ENCODE assay signal across 8 cellular contexts in the genomic region with DNA sequence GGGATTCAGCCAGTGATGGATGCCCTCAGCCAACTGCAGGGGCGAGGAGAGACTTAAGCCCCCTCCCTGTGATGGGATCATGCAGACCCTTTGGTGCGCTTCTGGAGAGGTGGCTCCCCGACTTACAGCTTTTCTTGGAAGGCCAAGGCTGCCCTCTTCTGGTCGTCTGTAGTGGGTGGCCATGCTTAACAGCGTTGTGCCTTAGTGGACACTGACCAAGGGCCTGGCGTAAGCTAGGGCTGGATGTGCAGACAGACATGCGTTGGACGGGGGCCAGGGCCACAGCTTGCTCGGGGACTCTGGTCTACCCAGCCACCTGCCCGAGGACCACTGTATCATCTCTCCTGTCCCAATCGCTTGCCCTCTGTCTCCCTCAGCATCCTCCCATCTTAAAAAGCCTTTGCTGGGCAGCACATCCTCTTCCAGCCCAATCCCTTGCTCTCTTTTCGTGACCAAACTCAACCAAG. TPM values are rescaled to one million over a fixed set of nuclear protein-coding genes. Genes with fewer than 3 reads are reported as not detected.
DNase-seq lines count a peak whose midpoint lies in the region; ATAC-seq, FAIRE-seq and TF ChIP-seq lines count a peak whose summit lies in the region.

No MANE protein-coding gene starts in this region.

- CTCF ChIA-PET in CD4-positive, alpha-beta T cell (lab: Charles Lee): interaction anchor here (0.5 to 2.3 kb wide), 8 partner anchors 9 to 374 kb away, joined by 3 to 9 read pairs (median 3); no protein-coding TSS in a partner anchor

- H3K4me2 ChIP-seq in OCI-LY3 (ENCODE audit: low read length) (peak overlapping the region; percentile 57), parathyroid adenoma (ENCODE audit: low read length) (no peak overlapping the region)

- FAIRE-seq in HTR-8/SVneo (lab: Jason Lieb, UNC): no peak

- H3K9ac ChIP-seq in OCI-LY3 (ENCODE audit: low read length) (no peak overlapping the region), parathyroid adenoma (no peak overlapping the region)

- no peak for TF ChIP-seq POLR2A in GM18505 (IDR thresholded peaks at IDR 0.05; ENCODE audit: borderline replicate concordance, extremely low read depth, insufficient read depth, insufficient read length)

- H3K9me3 ChIP-seq in CD4-positive, alpha-beta T cell (ENCODE audit: control insufficient read depth, low read length): no peaks in the 10 kb centered on the region
- H3K9me3 ChIP-seq in OCI-LY3 (ENCODE audit: insufficient read depth, low read length) (no peaks in the 10 kb centered on the region), parathyroid adenoma (ENCODE audit: control insufficient read depth, low read length) (no peaks in the 10 kb centered on the region)

- H3K36me3 Mint-ChIP-seq in CD4-positive, alpha-beta T cell (ENCODE audit: low read depth): no peaks in the 10 kb centered on the region

- H3K27me3 ChIP-seq in CD4-positive, alpha-beta T cell (ENCODE audit: control insufficient read depth, insufficient read depth, low read length): no peaks in the 10 kb centered on the region
- H3K27me3 ChIP-seq in OCI-LY3 (ENCODE audit: low read depth, low read length) (peaks cover 9% of the 10 kb centered on the region; the same call in 1 of the 2 replicates), parathyroid adenoma (ENCODE audit: control insufficient read depth, insufficient read depth, low read length) (no peaks in the 10 kb centered on the region)

- intact Hi-C loops in CD4-positive, alpha-beta T cell (cut with DNase I, micrococcal nuclease): loop anchor here (1.0 to 10.0 kb wide), 5 partner anchors 122 to 372 kb away; partner anchors contain the start of gene RNF19B (in 1 of the 2)
- intact Hi-C loops in cardiac septum (cut with DNase I): loop anchor here (2.0 to 5.0 kb wide), 2 partner anchors 210 to 374 kb away; no protein-coding TSS in a partner anchor

- H3K27me3 Mint-ChIP-seq in CD4-positive, alpha-beta T cell: no peaks in the 10 kb centered on the region

- POLR2A ChIA-PET in CD4-positive, alpha-beta T cell (lab: Charles Lee): interaction anchor here (0.8 kb wide), 1 partner anchor 153 kb away, joined by 3 read pairs; no protein-coding TSS in a partner anchor

- H3K4me1 Mint-ChIP-seq in CD4-positive, alpha-beta T cell (ENCODE audit: low read depth): peaks cover 43% of the 10 kb centered on the region

- H3K36me3 ChIP-seq in OCI-LY3 (replicated peaks; ENCODE audit: low read depth, low read length) (no peaks in the 10 kb centered on the region), parathyroid adenoma (ENCODE audit: control insufficient read depth, insufficient read depth, low read length) (no peaks in the 10 kb centered on the region)

- H3K27ac ChIP-seq in CD4-positive, alpha-beta T cell (ENCODE audit: low read depth, low read length): no peak overlapping the region
- H3K27ac ChIP-seq in OCI-LY3 (ENCODE audit: low read length) (no peak overlapping the region), parathyroid adenoma (no peak overlapping the region)

- H2AFZ ChIP-seq in OCI-LY3 (ENCODE audit: low read depth, low read length) (no peak overlapping the region), parathyroid adenoma (no peak overlapping the region)

- H3K27ac Mint-ChIP-seq in CD4-positive, alpha-beta T cell: no peak overlapping the region

- H3K4me1 ChIP-seq in OCI-LY3 (ENCODE audit: low read length) (peaks cover 19% of the 10 kb centered on the region), parathyroid adenoma (no peaks in the 10 kb centered on the region)

- H3K4me3 Mint-ChIP-seq in CD4-positive, alpha-beta T cell: no peak overlapping the region

- H4K20me1 ChIP-seq in OCI-LY3 (ENCODE audit: insufficient read depth, low read length): no peaks in the 10 kb centered on the region

- peak in 7 of 10 experiments; percentile 22 to 44 (median 26) for DNase-seq in CD4-positive, alpha-beta T cell
- DNase-seq in HTR-8/SVneo (ENCODE audit: insufficient read length, low spot score) (peak; percentile 50), amniotic stem cell (lab: John Stamatoyannopoulos, UW) (peak; percentile 22), cardiac septum (ENCODE audit: low spot score) (peak; percentile 82)

- no peak for TF ChIP-seq CTCF in CD4-positive, alpha-beta T cell (IDR thresholded peaks at IDR 0.05)
- TF ChIP-seq CTCF in OCI-LY3 (IDR thresholded peaks at IDR 0.05; ENCODE audit: low read depth, low read length) (peak; percentile 75), parathyroid adenoma (IDR thresholded peaks at IDR 0.05) (peak; percentile 53)

- H3K9me3 Mint-ChIP-seq in CD4-positive, alpha-beta T cell: no peaks in the 10 kb centered on the region

- no peak for ATAC-seq in CD4-positive, alpha-beta T cell (ENCODE audit: poor library complexity)
- no peak for ATAC-seq in GM18505 (IDR thresholded peaks at IDR 0.05; ENCODE audit: unreplicated experiment)
- no peak for ATAC-seq in GM18519 (IDR thresholded peaks at IDR 0.05; ENCODE audit: low FRiP score, unreplicated experiment)

- H3K79me2 ChIP-seq in OCI-LY3 (ENCODE audit: low read length): no peaks in the 10 kb centered on the region
- no peaks in the 10 kb centered on the region for H3K79me2 ChIP-seq in parathyroid adenoma

- H3K4me3 ChIP-seq in OCI-LY3 (ENCODE audit: low read length) (peak overlapping the region; percentile 60), parathyroid adenoma (ENCODE audit: low read depth, low read length) (no peak overlapping the region)

RNA-seq across cellular contexts. Expression of gene AZIN2, which starts 5.5 kb away (rescaled TPM):
- total RNA-seq in CD4-positive, alpha-beta T cell: 1 to 10 TPM; 4.6 to 4.9 TPM
- total RNA-seq in cardiac septum: 5.8 TPM

RNA-seq across cellular contexts. Expression of gene AK2, which starts 49.7 kb away (rescaled TPM):
- total RNA-seq in CD4-positive, alpha-beta T cell: 10 to 100 TPM; 25.6 to 30.4 TPM
- total RNA-seq in cardiac septum: 99.8 TPM

Comparison
In these comparisons a context has a peak if more than half of its experiments do, and no peak if none do; other contexts are left out.
1. DNase-seq: peak in every context shown above with its lines; median percentile 82 in cardiac septum; 50 in HTR-8/SVneo; 26 in CD4-positive, alpha-beta T cell; 22 in amniotic stem cell.